8 cellular contexts compared by ENCODE assay signal in the genomic region with DNA sequence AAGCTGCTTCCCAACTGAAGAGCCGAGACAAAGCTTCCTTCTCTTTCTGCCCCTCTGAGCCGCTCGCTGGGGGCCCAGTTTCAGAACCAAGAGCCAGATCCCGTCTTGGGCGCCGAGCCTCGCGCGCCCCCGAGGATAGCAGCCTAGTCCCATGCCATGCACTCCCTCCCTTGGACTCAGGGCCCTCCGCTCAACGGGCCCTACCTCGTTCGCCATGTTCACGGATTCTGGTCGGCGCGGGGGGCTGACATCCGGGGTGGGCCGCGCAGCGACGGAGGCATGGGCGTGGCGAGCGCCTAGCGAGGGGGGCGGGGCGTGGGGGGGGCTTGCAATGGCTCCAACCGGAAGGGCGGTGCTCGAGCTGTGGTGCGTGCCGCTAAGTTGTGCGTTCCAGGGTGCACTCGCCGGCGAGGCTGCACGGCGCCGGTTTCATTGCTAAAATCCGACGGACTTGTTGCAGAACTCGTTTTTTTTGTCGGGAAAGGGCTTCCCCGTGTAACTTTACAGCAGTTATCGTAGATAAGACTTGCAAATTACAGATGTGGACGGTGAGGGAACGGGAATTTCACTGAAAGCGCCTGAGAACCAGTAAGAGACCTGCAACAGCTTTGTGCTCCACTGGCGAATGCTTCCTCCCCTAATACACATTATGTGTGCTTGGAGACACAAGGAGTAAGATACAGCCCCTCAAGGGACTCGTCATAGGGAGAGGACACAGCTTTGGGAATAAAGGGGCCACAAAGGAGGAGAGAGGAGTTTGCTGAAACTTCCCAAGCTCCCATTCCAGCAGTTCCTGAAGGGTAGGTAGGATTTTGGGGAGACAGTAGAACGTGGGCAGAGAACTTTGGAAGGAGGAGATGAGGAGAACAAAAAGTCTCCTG. TPM values are rescaled to one million over a fixed set of nuclear protein-coding genes. Genes with fewer than 3 reads are reported as not detected.
DNase-seq lines count a peak whose midpoint lies in the region; ATAC-seq, FAIRE-seq and TF ChIP-seq lines count a peak whose summit lies in the region.

ADH5 (minus strand) TSS at position 304 of the 881 bp plus-strand sequence; CDS start at position 216, 88 bp downstream.

- intact Hi-C loops in vagina (cut with DNase I) = no loop called here

- peak within 1 kb of the TSS; percentile 100 for H3K4me3 Mint-ChIP-seq in astrocyte (ENCODE audit: unreplicated experiment)

- ATAC-seq in GM18502 (IDR thresholded peaks at IDR 0.05; ENCODE audit: poor library complexity, unreplicated experiment) = peak; percentile 94
- peak; percentile 92 for ATAC-seq in HG02885 (IDR thresholded peaks at IDR 0.05; ENCODE audit: poor library complexity, unreplicated experiment)

- H3K4me2 ChIP-seq in astrocyte (ENCODE audit: low read length) = peak within 1 kb of the TSS; percentile 100

- H3K4me3 ChIP-seq in astrocyte (ENCODE audit: insufficient read depth, low read depth, low read length) = peak within 1 kb of the TSS; percentile 100
- H3K4me3 ChIP-seq in rectal smooth muscle tissue (ENCODE audit: low read length) = peak within 1 kb of the TSS; percentile 84
- peak within 1 kb of the TSS; percentile 78 to 88 for H3K4me3 ChIP-seq in vagina

- no peaks in the 10 kb centered on the region for H3K27me3 Mint-ChIP-seq in astrocyte (ENCODE audit: low read depth, unreplicated experiment)

- TF ChIP-seq CTCF in astrocyte (IDR thresholded peaks at IDR 0.05; ENCODE audit: insufficient read depth, low read depth, low read length) = no peak
- TF ChIP-seq CTCF in vagina (IDR thresholded peaks at IDR 0.05) = no peak

- TF ChIP-seq POLR2A in vagina (IDR thresholded peaks at IDR 0.05) = peak in 1 of 2 donors; percentile 78

- H3K27ac ChIP-seq in astrocyte (ENCODE audit: low read depth, low read length) (peak within 1 kb of the TSS; percentile 87), rectal smooth muscle tissue (ENCODE audit: low read depth, low read length) (peak within 1 kb of the TSS; percentile 96), vagina (peak within 1 kb of the TSS; percentile 93)

- peaks cover 25% of the 10 kb centered on the region for H3K4me1 Mint-ChIP-seq in astrocyte (ENCODE audit: low read depth, unreplicated experiment)

- H3K9me3 ChIP-seq in astrocyte (ENCODE audit: insufficient read depth, low read depth, low read length) = no peaks in the 10 kb centered on the region
- no peaks in the 10 kb centered on the region for H3K9me3 ChIP-seq in vagina

- H3K4me1 ChIP-seq in astrocyte (ENCODE audit: insufficient read depth, low read length) = peaks cover 18% of the 10 kb centered on the region
- H3K4me1 ChIP-seq in rectal smooth muscle tissue (ENCODE audit: control insufficient read depth, insufficient read depth, low read length) = peaks cover 3% of the 10 kb centered on the region
- H3K4me1 ChIP-seq in vagina = peaks cover 41% of the 10 kb centered on the region

- H3K9ac ChIP-seq in astrocyte (ENCODE audit: low read length) = peak within 1 kb of the TSS; percentile 96
- H3K9ac ChIP-seq in rectal smooth muscle tissue (ENCODE audit: low read length) = peak within 1 kb of the TSS; percentile 90

- peak within 1 kb of the TSS; percentile 99 for H3K27ac Mint-ChIP-seq in astrocyte (ENCODE audit: unreplicated experiment)

- no peaks in the 10 kb centered on the region for H3K9me3 Mint-ChIP-seq in astrocyte (ENCODE audit: unreplicated experiment)

- H3K27me3 ChIP-seq in astrocyte (ENCODE audit: insufficient read depth, low read length) = no peaks in the 10 kb centered on the region
- H3K27me3 ChIP-seq in rectal smooth muscle tissue (ENCODE audit: control insufficient read depth, insufficient read depth, low read length) = no peaks in the 10 kb centered on the region
- no peaks in the 10 kb centered on the region for H3K27me3 ChIP-seq in vagina

- H3K79me2 ChIP-seq in astrocyte (ENCODE audit: insufficient read depth, low read length) = peaks cover 60% of the 10 kb centered on the region

- H3K36me3 ChIP-seq in astrocyte (ENCODE audit: insufficient read depth, low read length) (peaks cover 12% of the 10 kb centered on the region), rectal smooth muscle tissue (ENCODE audit: control insufficient read depth, insufficient read depth, low read length) (peaks cover 11% of the 10 kb centered on the region), vagina (peaks cover 0 to 9% of the 10 kb centered on the region in 2 donors)

- peaks cover 14% of the 10 kb centered on the region for H4K20me1 ChIP-seq in astrocyte (ENCODE audit: insufficient read depth, low read length)

- H2AFZ ChIP-seq in astrocyte (ENCODE audit: low read depth, low read length) = peak within 1 kb of the TSS; percentile 83

- peaks cover 7% of the 10 kb centered on the region for H3K36me3 Mint-ChIP-seq in astrocyte (ENCODE audit: low read depth, unreplicated experiment)

- DNase-seq in NCI-H1694 (lab: John Stamatoyannopoulos, UW) (peak; percentile 61), T-helper 22 cell (ENCODE audit: low read depth) (peak; percentile 78), astrocyte (ENCODE audit: low read depth) (peak; percentile 71), hepatic stellate cell (ENCODE audit: low spot score) (peak; percentile 86), vagina (ENCODE audit: extremely low spot score in 2 of 2) (peak in 1 of 2 donors; percentile 94)

- no peak for FAIRE-seq in astrocyte (lab: Jason Lieb, UNC)

RNA-seq across cellular contexts. Expression of gene ADH5, which starts in this region (rescaled TPM):
- 187 and 210 TPM in 2 replicates for total RNA-seq in astrocyte
- total RNA-seq in vagina = 129 TPM
